8 cellular contexts compared by ENCODE assay signal in the genomic region with DNA sequence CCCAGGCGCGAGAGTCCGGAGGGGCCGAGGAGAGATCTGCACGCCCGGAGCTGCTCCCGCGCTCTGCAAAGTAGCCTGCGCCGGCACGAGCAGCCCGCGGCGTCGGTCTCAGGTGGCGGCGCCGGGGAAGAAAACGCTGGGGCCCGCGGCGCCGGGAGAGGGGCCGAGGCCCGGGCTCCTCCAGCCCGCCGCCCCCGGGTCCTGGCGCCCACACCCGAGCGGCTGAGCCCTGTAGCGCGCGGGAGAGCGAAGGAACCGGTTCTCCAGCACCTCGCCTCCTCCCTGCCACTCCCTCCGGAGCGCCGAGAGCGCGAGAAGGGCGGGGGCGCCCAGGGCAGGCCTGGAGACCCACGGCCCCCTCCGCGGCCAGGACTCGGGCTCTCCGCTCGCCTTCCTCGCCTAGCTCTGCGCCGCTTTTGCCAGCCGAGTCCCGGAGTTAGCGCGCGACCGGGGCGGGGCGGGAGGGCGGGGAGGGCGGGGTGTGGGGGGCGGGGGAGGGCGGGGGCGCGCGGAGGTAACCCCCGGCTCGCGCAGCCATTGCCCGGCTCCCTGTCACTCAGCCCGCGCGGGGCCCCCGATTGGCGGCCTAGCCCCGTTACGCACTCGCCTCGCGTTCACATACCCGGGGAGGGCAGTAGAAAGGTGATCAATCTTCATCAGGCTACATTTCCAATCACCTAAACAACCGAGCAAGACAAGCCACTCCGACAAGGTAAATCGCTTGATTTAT. TPM values are rescaled to one million over a fixed set of nuclear protein-coding genes. Genes with fewer than 3 reads are reported as not detected.
DNase-seq lines count a peak whose midpoint lies in the region; ATAC-seq and TF ChIP-seq lines count a peak whose summit lies in the region.

A gene (plus strand): TSS at position 645 of the 730 bp plus-strand sequence. CDS start 2,161 bp downstream, outside the sequence.

- CTCF ChIA-PET in Calu3 (lab: Charles Lee), result interaction anchor here (0.7 kb wide), 1 partner anchor 16 kb away, joined by 3 read pairs; no protein-coding TSS in a partner anchor
- CTCF ChIA-PET in activated B cell treated with CpG ODN at 0.5 μM for 24 hours (lab: Charles Lee), result no interaction called here

- intact Hi-C loops in Calu3 (cut with micrococcal nuclease; ENCODE audit: unreplicated experiment), result loop anchor here (1.0 kb wide), 1 partner anchor 139 kb away; no protein-coding TSS in a partner anchor
- intact Hi-C loops in activated B cell treated with CpG ODN at 0.5 μM for 24 hours (cut with micrococcal nuclease), result loop anchor here (1.0 kb wide), 2 partner anchors 8 to 791 kb away; a partner anchor contains a TSS
- intact Hi-C loops in natural killer cell (cut with micrococcal nuclease), result no loop called here
- intact Hi-C loops in uterus (cut with DNase I; ENCODE audit: low total_unique reads), result no loop called here

- peak within 1 kb of the TSS; percentile 66 for H3K27ac ChIP-seq in esophagus (ENCODE audit: low read depth in 2 of 2, low read length in 1 of 2)
- no peak within 1 kb of the TSS for H3K27ac ChIP-seq in uterus

- TF ChIP-seq CTCF in Calu3 (IDR thresholded peaks at IDR 0.05; ENCODE audit: unreplicated experiment), result no peak
- TF ChIP-seq CTCF in activated B cell treated with CpG ODN at 0.5 μM for 24 hours (IDR thresholded peaks at IDR 0.05), result no peak
- no peak for TF ChIP-seq CTCF in natural killer cell (IDR thresholded peaks at IDR 0.05)
- TF ChIP-seq CTCF in uterus (IDR thresholded peaks at IDR 0.05), result no peak

- WGBS in esophagus, 2 donors, result 1% methylated on average over 72 to 86 of the region's 86 CpGs

- peaks cover 54% of the 10 kb centered on the region for H3K36me3 Mint-ChIP-seq in Calu3 (ENCODE audit: insufficient read depth, unreplicated experiment)
- peaks cover 6% of the 10 kb centered on the region for H3K36me3 Mint-ChIP-seq in activated B cell treated with CpG ODN at 0.5 μM for 24 hours (ENCODE audit: low read depth)
- H3K36me3 Mint-ChIP-seq in natural killer cell, result peaks cover 21% of the 10 kb centered on the region

- H3K36me3 ChIP-seq in esophagus (ENCODE audit: control insufficient read depth in 2 of 2, insufficient read depth in 2 of 2, low read length in 1 of 2), result no peaks in the 10 kb centered on the region
- H3K36me3 ChIP-seq in uterus, result no peaks in the 10 kb centered on the region

- POLR2A ChIA-PET in activated B cell treated with CpG ODN at 0.5 μM for 24 hours (lab: Charles Lee), result interaction anchor here (0.9 kb wide), 1 partner anchor 10 kb away, joined by 3 read pairs; no protein-coding TSS in a partner anchor

- ATAC-seq in GM19372 (IDR thresholded peaks at IDR 0.05; ENCODE audit: low read depth, unreplicated experiment), result peak; percentile 79
- ATAC-seq in HG03378 (IDR thresholded peaks at IDR 0.05; ENCODE audit: unreplicated experiment), result peak; percentile 62
- ATAC-seq in activated B cell treated with CpG ODN at 0.5 μM for 24 hours (ENCODE audit: low read depth), result peak; percentile 86
- ATAC-seq in natural killer cell, result peak; percentile 15 to 51 (median 42)

- H3K4me3 Mint-ChIP-seq in Calu3 (ENCODE audit: low read depth, unreplicated experiment) (peak within 1 kb of the TSS; percentile 80), activated B cell treated with CpG ODN at 0.5 μM for 24 hours (peak within 1 kb of the TSS; percentile 87), natural killer cell (peak within 1 kb of the TSS; percentile 83)

- peaks cover 9% of the 10 kb centered on the region for H3K4me1 Mint-ChIP-seq in Calu3 (ENCODE audit: low read depth, unreplicated experiment)
- H3K4me1 Mint-ChIP-seq in activated B cell treated with CpG ODN at 0.5 μM for 24 hours, result peaks cover 74% of the 10 kb centered on the region
- H3K4me1 Mint-ChIP-seq in natural killer cell, result peaks cover 40 to 60% of the 10 kb centered on the region in 2 donors

- H3K9me3 Mint-ChIP-seq in Calu3 (ENCODE audit: low read depth, unreplicated experiment) (no peaks in the 10 kb centered on the region), activated B cell treated with CpG ODN at 0.5 μM for 24 hours (no peaks in the 10 kb centered on the region), natural killer cell (no peaks in the 10 kb centered on the region)

- H3K27ac Mint-ChIP-seq in Calu3 (ENCODE audit: unreplicated experiment), result peak within 1 kb of the TSS; percentile 75
- no peak within 1 kb of the TSS for H3K27ac Mint-ChIP-seq in activated B cell treated with CpG ODN at 0.5 μM for 24 hours
- no peak within 1 kb of the TSS for H3K27ac Mint-ChIP-seq in natural killer cell

- no peak for TF ChIP-seq POLR2A in uterus (IDR thresholded peaks at IDR 0.05)

- H3K9me3 ChIP-seq in esophagus (ENCODE audit: control insufficient read depth in 2 of 2, insufficient read depth in 1 of 2, low read depth in 1 of 2, low read length in 1 of 2) (peaks cover 0 to 10% of the 10 kb centered on the region in 2 donors), uterus (no peaks in the 10 kb centered on the region)

- H3K4me1 ChIP-seq in esophagus (ENCODE audit: control insufficient read depth in 2 of 2, insufficient read depth in 2 of 2, low read length in 1 of 2), result peaks cover 7 to 9% of the 10 kb centered on the region in 2 donors
- H3K4me1 ChIP-seq in uterus, result peaks cover 0 to 10% of the 10 kb centered on the region in 2 donors

- DNase-seq in Calu3 (peak; percentile 93), NCI-H2227 treated with DMSO at 0.1 percent for 48 hours (lab: John Stamatoyannopoulos, UW) (peak; percentile 61), activated B cell treated with CpG ODN at 0.5 μM for 24 hours (peak; percentile 58), natural killer cell (no peak), uterus (peak in 1 of 2 donors; percentile 14)

- peaks cover 0 to 30% of the 10 kb centered on the region in 2 donors for H3K27me3 ChIP-seq in esophagus (ENCODE audit: control insufficient read depth in 1 of 2, insufficient read depth in 2 of 2, low read length in 2 of 2)
- H3K27me3 ChIP-seq in uterus, result peaks cover 27 to 47% of the 10 kb centered on the region in 2 donors

- H3K4me3 ChIP-seq in esophagus (ENCODE audit: low read depth in 1 of 2, low read length in 2 of 2) (peak within 1 kb of the TSS; percentile 54 to 68), uterus (peak within 1 kb of the TSS; percentile 14 to 56)

- BruUV-seq in Calu3 (replicated peaks; lab: Mats Ljungman, UMichigan), result TSS peak; percentile 90

- H3K27me3 Mint-ChIP-seq in Calu3 (ENCODE audit: unreplicated experiment), result no peaks in the 10 kb centered on the region
- peaks cover 76% of the 10 kb centered on the region for H3K27me3 Mint-ChIP-seq in activated B cell treated with CpG ODN at 0.5 μM for 24 hours
- peaks cover 75 to 78% of the 10 kb centered on the region in 2 donors for H3K27me3 Mint-ChIP-seq in natural killer cell (ENCODE audit: low read depth in 2 of 2)

RNA-seq across cellular contexts. Expression of the gene that starts here (rescaled TPM):
- total RNA-seq in Calu3 (2022) (7.1 and 8.3 TPM in 2 replicates), activated B cell treated with CpG ODN at 0.5 μM for 24 hours (not detected in 2 replicates), natural killer cell (not detected), uterus (not detected)
- polyA plus RNA-seq in esophagus, result 1 to 10 TPM in 1 of 2 donors, under 1 TPM in 1; 0.61 to 1.4 TPM

Comparison
In these comparisons a context has a peak if more than half of its experiments do, and no peak if none do; other contexts are left out.
1. Peak in DNase-seq and ATAC-seq in activated B cell treated with CpG ODN at 0.5 μM for 24 hours; RNA of the gene not detected or under 1 TPM.
2. Peak in ATAC-seq in natural killer cell; RNA of the gene not detected or under 1 TPM.
3. H3K27ac ChIP-seq: peak in esophagus (2 of 2); none in uterus (0 of 2).
4. intact Hi-C loops: an anchor here in Calu3 (1.0 kb wide) and activated B cell treated with CpG ODN at 0.5 μM for 24 hours (1.0 kb wide); none called in natural killer cell and uterus.
5. Peak in every context shown above with its lines, with median percentiles within 50 percentile points of each other: H3K4me3 Mint-ChIP-seq and ATAC-seq.